Comparison of ENCODE assay signal across 8 cellular contexts in the genomic region with DNA sequence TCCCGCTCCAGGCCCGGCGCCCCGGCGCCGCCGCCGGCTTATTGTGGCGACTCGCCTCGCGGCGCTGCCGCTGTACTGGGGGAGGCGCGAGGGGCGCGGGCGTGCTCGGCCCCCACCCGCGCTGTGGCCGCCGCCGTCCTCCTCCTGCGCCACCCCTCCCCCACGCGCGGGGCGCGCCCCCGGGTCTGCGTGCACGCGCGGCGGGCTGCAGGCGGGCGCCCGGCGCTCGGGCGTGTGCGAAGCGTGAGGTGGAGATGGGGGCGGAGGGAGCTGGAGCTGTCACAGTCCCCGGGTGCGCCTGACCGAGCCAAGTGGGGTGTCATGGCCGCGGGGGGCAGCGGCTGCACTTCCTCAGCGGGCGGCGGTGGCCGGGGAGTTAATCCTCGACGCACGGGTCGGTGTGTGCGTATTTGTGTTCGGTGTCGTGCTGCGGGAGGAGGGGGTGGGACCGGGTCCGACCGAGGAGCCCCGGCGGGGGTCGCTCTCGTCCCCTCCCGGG. TPM values are rescaled to one million over a fixed set of nuclear protein-coding genes. Genes with fewer than 3 reads are reported as not detected.
A peak's percentile ranks its signal among the peaks of the same experiment; 100 is the strongest.
DNase-seq lines count a peak whose midpoint lies in the region; ATAC-seq and TF ChIP-seq lines count a peak whose summit lies in the region.

No MANE protein-coding gene starts in this region.

- peak; percentile 89 to 92 (median 90) for DNase-seq in CD4-positive, alpha-beta memory T cell
- DNase-seq in activated T-cell treated with anti-CD3 and anti-CD28 coated beads, Interleukin-2, amount 50 U/mL, for 24 hours, result no peak
- peak; percentile 93 for DNase-seq in esophagus muscularis mucosa (ENCODE audit: extremely low spot score)
- DNase-seq in stimulated activated CD8-positive, alpha-beta memory T cell treated with anti-CD3 and anti-CD28 coated beads, Interleukin-7, amount 100 ng/mL, for 1 hour (ENCODE audit: low read depth in 2 of 2), result peak; percentile 66 to 67

- H3K4me3 ChIP-seq in CD4-positive, alpha-beta memory T cell (ENCODE audit: low read length in 2 of 2), result peak overlapping the region in 1 of 2 donors; percentile 61
- H3K4me3 ChIP-seq in OCI-LY3 (ENCODE audit: low read length), result peak overlapping the region; percentile 90
- peak overlapping the region; percentile 82 to 100 (median 92) for H3K4me3 ChIP-seq in esophagus muscularis mucosa
- peak overlapping the region; percentile 81 to 90 for H3K4me3 ChIP-seq in muscle layer of duodenum (ENCODE audit: low read depth in 1 of 2, low read length in 2 of 2)

- no peak overlapping the region for H2AFZ ChIP-seq in OCI-LY3 (ENCODE audit: low read depth, low read length)

- TF ChIP-seq EP300 in esophagus muscularis mucosa (IDR thresholded peaks at IDR 0.05), result no peak

- peak overlapping the region; percentile 84 to 92 (median 86) for H3K4me3 Mint-ChIP-seq in CD4-positive, alpha-beta memory T cell
- H3K4me3 Mint-ChIP-seq in activated T-cell treated with anti-CD3 and anti-CD28 coated beads, Interleukin-2, amount 50 U/mL, for 24 hours, result peak overlapping the region; percentile 85

- no peaks in the 10 kb centered on the region for H3K27me3 ChIP-seq in CD4-positive, alpha-beta memory T cell (ENCODE audit: insufficient read depth, low read length)
- H3K27me3 ChIP-seq in OCI-LY3 (ENCODE audit: low read depth, low read length) (no peaks in the 10 kb centered on the region), esophagus muscularis mucosa (no peaks in the 10 kb centered on the region), muscle layer of duodenum (ENCODE audit: low read depth, low read length) (no peaks in the 10 kb centered on the region)

- H3K4me1 ChIP-seq in CD4-positive, alpha-beta memory T cell (ENCODE audit: insufficient read depth, low read length), result peaks cover 53% of the 10 kb centered on the region
- peaks cover 39% of the 10 kb centered on the region for H3K4me1 ChIP-seq in OCI-LY3 (ENCODE audit: low read length)
- H3K4me1 ChIP-seq in esophagus muscularis mucosa, result peaks cover 40 to 58% (median 54%) of the 10 kb centered on the region in 4 donors
- peaks cover 11 to 24% of the 10 kb centered on the region in 2 donors for H3K4me1 ChIP-seq in muscle layer of duodenum (ENCODE audit: control insufficient read depth in 1 of 2, insufficient read depth in 2 of 2, low read length in 2 of 2)

- peak overlapping the region; percentile 64 to 94 (median 87) for H3K27ac Mint-ChIP-seq in CD4-positive, alpha-beta memory T cell
- peak overlapping the region; percentile 89 for H3K27ac Mint-ChIP-seq in activated T-cell treated with anti-CD3 and anti-CD28 coated beads, Interleukin-2, amount 50 U/mL, for 24 hours

- H3K36me3 ChIP-seq in CD4-positive, alpha-beta memory T cell (ENCODE audit: insufficient read depth, low read length), result no peaks in the 10 kb centered on the region
- peaks cover 3% of the 10 kb centered on the region for H3K36me3 ChIP-seq in OCI-LY3 (replicated peaks; ENCODE audit: low read depth, low read length)
- H3K36me3 ChIP-seq in esophagus muscularis mucosa, result no peaks in the 10 kb centered on the region
- H3K36me3 ChIP-seq in muscle layer of duodenum (ENCODE audit: control insufficient read depth in 1 of 2, insufficient read depth in 2 of 2, low read length in 2 of 2), result no peaks in the 10 kb centered on the region

- H3K79me2 ChIP-seq in OCI-LY3 (ENCODE audit: low read length), result peaks cover 49% of the 10 kb centered on the region

- H3K27me3 Mint-ChIP-seq in CD4-positive, alpha-beta memory T cell, result no peaks in the 10 kb centered on the region
- H3K27me3 Mint-ChIP-seq in activated T-cell treated with anti-CD3 and anti-CD28 coated beads, Interleukin-2, amount 50 U/mL, for 24 hours, result no peaks in the 10 kb centered on the region

- H3K9me3 ChIP-seq in CD4-positive, alpha-beta memory T cell (ENCODE audit: control insufficient read depth in 1 of 2, low read length in 2 of 2), result no peaks in the 10 kb centered on the region
- H3K9me3 ChIP-seq in OCI-LY3 (ENCODE audit: insufficient read depth, low read length) (no peaks in the 10 kb centered on the region), esophagus muscularis mucosa (no peaks in the 10 kb centered on the region), muscle layer of duodenum (ENCODE audit: control insufficient read depth in 1 of 2, low read length in 2 of 2) (no peaks in the 10 kb centered on the region)

- POLR2A ChIA-PET in CD4-positive, alpha-beta memory T cell (lab: Charles Lee; ENCODE audit: partially characterized antibody), result interaction anchor here (0.5 to 2.6 kb wide), 7 partner anchors 12 to 1301 kb away, joined by 3 to 9 read pairs (median 3); a partner anchor contains a TSS

- H3K4me2 ChIP-seq in OCI-LY3 (ENCODE audit: low read length), result peak overlapping the region; percentile 94

- TF ChIP-seq CTCF in OCI-LY3 (IDR thresholded peaks at IDR 0.05; ENCODE audit: low read depth, low read length) (no peak), esophagus muscularis mucosa (IDR thresholded peaks at IDR 0.05) (peak in 1 of 3 experiments; percentile 1)

- intact Hi-C loops in CD4-positive, alpha-beta memory T cell (cut with micrococcal nuclease), result loop anchor here (5.0 to 10.0 kb wide), 2 partner anchors 482 to 595 kb away; a partner anchor contains a TSS
- intact Hi-C loops in esophagus muscularis mucosa (cut with DNase I), result loop anchor here (5.0 to 10.0 kb wide), 3 partner anchors 192 to 455 kb away; a partner anchor contains a TSS

- TF ChIP-seq POLR2A in esophagus muscularis mucosa (IDR thresholded peaks at IDR 0.05; ENCODE audit: low read depth), result no peak

- H3K27ac ChIP-seq in CD4-positive, alpha-beta memory T cell (ENCODE audit: low read depth, low read length), result peak overlapping the region; percentile 72
- H3K27ac ChIP-seq in OCI-LY3 (ENCODE audit: low read length) (peak overlapping the region; percentile 77), esophagus muscularis mucosa (replicated peaks in 1 of 4) (peak overlapping the region; percentile 94 to 98 (median 96)), muscle layer of duodenum (ENCODE audit: low read length) (no peak overlapping the region)

- peaks cover 30% of the 10 kb centered on the region for H4K20me1 ChIP-seq in OCI-LY3 (ENCODE audit: insufficient read depth, low read length)

- CTCF ChIA-PET in CD4-positive, alpha-beta memory T cell (lab: Charles Lee; ENCODE audit: partially characterized antibody), result no interaction called here

- ATAC-seq in GM19328 (IDR thresholded peaks at IDR 0.05; ENCODE audit: unreplicated experiment), result peak; percentile 49
- peak; percentile 56 for ATAC-seq in HG03457 (IDR thresholded peaks at IDR 0.05; ENCODE audit: unreplicated experiment)

- H3K9me3 Mint-ChIP-seq in CD4-positive, alpha-beta memory T cell, result peaks cover 0 to 2% (median 0%) of the 10 kb centered on the region in 8 donors
- no peaks in the 10 kb centered on the region for H3K9me3 Mint-ChIP-seq in activated T-cell treated with anti-CD3 and anti-CD28 coated beads, Interleukin-2, amount 50 U/mL, for 24 hours

- peaks cover 4 to 18% of the 10 kb centered on the region in 2 donors for H3K36me3 Mint-ChIP-seq in CD4-positive, alpha-beta memory T cell
- peaks cover 23% of the 10 kb centered on the region for H3K36me3 Mint-ChIP-seq in activated T-cell treated with anti-CD3 and anti-CD28 coated beads, Interleukin-2, amount 50 U/mL, for 24 hours (ENCODE audit: low read depth)

- peaks cover 39 to 62% (median 50%) of the 10 kb centered on the region in 4 donors for H3K4me1 Mint-ChIP-seq in CD4-positive, alpha-beta memory T cell
- peaks cover 55% of the 10 kb centered on the region for H3K4me1 Mint-ChIP-seq in activated T-cell treated with anti-CD3 and anti-CD28 coated beads, Interleukin-2, amount 50 U/mL, for 24 hours (ENCODE audit: low read depth)

- WGBS in esophagus muscularis mucosa, result under 1% methylated on average over 22 of the region's 72 CpGs

- H3K9ac ChIP-seq in OCI-LY3 (ENCODE audit: low read length), result peak overlapping the region; percentile 77

RNA-seq across cellular contexts. Expression of a gene that starts 0.7 kb away (rescaled TPM):
- 10 to 100 TPM; 44.1 to 44.9 TPM for total RNA-seq in CD4-positive, alpha-beta memory T cell
- polyA plus RNA-seq in CD4-positive, alpha-beta memory T cell, result 10 to 100 TPM; 15.0 to 21.1 TPM
- 10 to 100 TPM; 23.1 to 43.2 (median 29.4) TPM for total RNA-seq in esophagus muscularis mucosa
